Comparison of ENCODE assay signal across 17 cellular contexts in genomic region chr1:33013791-33014190, GRCh38. TPM values are rescaled to one million over a fixed set of nuclear protein-coding genes. Genes with fewer than 3 reads are reported as not detected.
DNase-seq lines count a peak whose midpoint lies in the region; ATAC-seq and TF ChIP-seq lines count a peak whose summit lies in the region.
"Had no signal": no experiment of that assay in that cellular context is flagged by ENCODE, and none has a peak within 500 bp of the region (broad histone marks: within the 10 kb centered on the region; RNA-seq: fewer than 3 reads in every experiment).

No MANE protein-coding gene starts in this region.

- BruUV-seq in Calu3 (replicated peaks; lab: Mats Ljungman, UMichigan) (no TSS peak), PC-9 (replicated peaks; lab: Mats Ljungman, UMichigan) (no TSS peak)

- H3K27ac ChIP-seq in PC-9 (peak overlapping the region; percentile 31; the same call in 1 of the 2 replicates), esophagus (ENCODE audit: low read depth in 2 of 2, low read length in 1 of 2) (peak overlapping the region; percentile 12 to 24), neutrophil (peak overlapping the region; percentile 65)
- no peak overlapping the region for H3K27ac ChIP-seq in CD4-positive, alpha-beta T cell (ENCODE audit: low read depth, low read length)
- H3K27ac ChIP-seq: BLaER1 had no signal

- H4K20me1 ChIP-seq in PC-9 (ENCODE audit: insufficient read depth), result peaks cover 6% of the 10 kb centered on the region; the same call in 1 of the 2 replicates

- no peak overlapping the region for H2AFZ ChIP-seq in PC-9
- H2AFZ ChIP-seq: GM23338 had no signal

- POLR2A ChIA-PET in PC-9 (lab: Charles Lee; ENCODE audit: unreplicated experiment), result interaction anchor here (0.6 kb wide), 1 partner anchor 597 kb away, joined by 6 read pairs; no protein-coding TSS in a partner anchor
- POLR2A ChIA-PET in CD4-positive, alpha-beta T cell (lab: Charles Lee), result no interaction called here

- no peaks in the 10 kb centered on the region for H3K9me3 Mint-ChIP-seq in Calu3 (ENCODE audit: low read depth, unreplicated experiment)
- H3K9me3 Mint-ChIP-seq in CD4-positive, alpha-beta T cell, result no peaks in the 10 kb centered on the region
- H3K9me3 Mint-ChIP-seq: CD8-positive, alpha-beta memory T cell; GM23338; IgD-negative memory B cell had no signal

- H3K27me3 Mint-ChIP-seq in Calu3 (ENCODE audit: unreplicated experiment), result no peaks in the 10 kb centered on the region
- no peaks in the 10 kb centered on the region for H3K27me3 Mint-ChIP-seq in CD4-positive, alpha-beta T cell
- H3K27me3 Mint-ChIP-seq: CD8-positive, alpha-beta memory T cell; IgD-negative memory B cell had no signal

- intact Hi-C loops in Calu3 (cut with micrococcal nuclease; ENCODE audit: unreplicated experiment), result no loop called here
- intact Hi-C loops in PC-9 (cut with micrococcal nuclease; ENCODE audit: unreplicated experiment), result no loop called here
- intact Hi-C loops in CD4-positive, alpha-beta T cell (cut with DNase I, micrococcal nuclease), result no loop called here

- peaks cover 61% of the 10 kb centered on the region for H3K4me1 ChIP-seq in PC-9 (replicated peaks; ENCODE audit: insufficient read depth)
- peaks cover 2 to 10% of the 10 kb centered on the region in 2 donors for H3K4me1 ChIP-seq in esophagus (ENCODE audit: control insufficient read depth in 2 of 2, insufficient read depth in 2 of 2, low read length in 1 of 2)
- H3K4me1 ChIP-seq in neutrophil (ENCODE audit: control insufficient read depth in 1 of 2, insufficient read depth in 1 of 2, low read depth in 1 of 2, low read length in 1 of 2), result peaks cover 21 to 37% of the 10 kb centered on the region in 2 experiments
- H3K4me1 ChIP-seq: BLaER1 had no signal

- no peaks in the 10 kb centered on the region for H3K9me2 ChIP-seq in PC-9 (ENCODE audit: insufficient read depth)

- CTCF ChIA-PET in Calu3 (lab: Charles Lee), result no interaction called here
- CTCF ChIA-PET in PC-9 (lab: Charles Lee), result no interaction called here
- CTCF ChIA-PET in CD4-positive, alpha-beta T cell (lab: Charles Lee), result no interaction called here

- H3K27me3 ChIP-seq in PC-9 (ENCODE audit: insufficient read depth, low read depth) (no peaks in the 10 kb centered on the region), esophagus (ENCODE audit: control insufficient read depth in 1 of 2, insufficient read depth in 2 of 2, low read length in 2 of 2) (no peaks in the 10 kb centered on the region), neutrophil (no peaks in the 10 kb centered on the region)
- H3K27me3 ChIP-seq in CD4-positive, alpha-beta T cell (ENCODE audit: control insufficient read depth, insufficient read depth, low read length), result no peaks in the 10 kb centered on the region
- H3K27me3 ChIP-seq: BLaER1 had no signal

- peak overlapping the region; percentile 52 for H3K4me2 ChIP-seq in PC-9
- H3K4me2 ChIP-seq: BLaER1, GM23338 had no signal

- H3K4me3 ChIP-seq in PC-9, result no peak overlapping the region
- no peak overlapping the region for H3K4me3 ChIP-seq in esophagus (ENCODE audit: low read depth in 1 of 2, low read length in 2 of 2)
- H3K4me3 ChIP-seq in neutrophil (ENCODE audit: low read depth in 1 of 2, low read length in 1 of 2), result no peak overlapping the region
- H3K4me3 ChIP-seq: BLaER1, GM23338 had no signal

- peak overlapping the region; percentile 6 for H3K27ac Mint-ChIP-seq in Calu3 (ENCODE audit: unreplicated experiment)
- H3K27ac Mint-ChIP-seq in CD4-positive, alpha-beta T cell, result no peak overlapping the region
- H3K27ac Mint-ChIP-seq: GM23338, IgD-negative memory B cell had no signal

- 31 to 47% methylated on average over 1 of the region's 1 CpG for WGBS in esophagus, 2 donors

- no peak for DNase-seq in Calu3
- DNase-seq in PC-9, result peak in 1 of 2 experiments; percentile 77
- no peak for DNase-seq in CD4-positive, alpha-beta T cell
- no peak for DNase-seq in NOMO-1 treated with dmso at 0.1 percent for 144 hours (lab: John Stamatoyannopoulos, UW; ENCODE audit: unreplicated experiment)
- DNase-seq: 8988T; CD8-positive, alpha-beta memory T cell; COR-L47; H7 had no signal

- H3K9me3 ChIP-seq in PC-9 (ENCODE audit: insufficient read depth, low read depth), result no peaks in the 10 kb centered on the region
- no peaks in the 10 kb centered on the region for H3K9me3 ChIP-seq in esophagus (ENCODE audit: control insufficient read depth in 2 of 2, insufficient read depth in 1 of 2, low read depth in 1 of 2, low read length in 1 of 2)
- no peaks in the 10 kb centered on the region for H3K9me3 ChIP-seq in neutrophil
- no peaks in the 10 kb centered on the region for H3K9me3 ChIP-seq in CD4-positive, alpha-beta T cell (ENCODE audit: control insufficient read depth, low read length)
- H3K9me3 ChIP-seq: BLaER1 had no signal

- H3K79me2 ChIP-seq in PC-9 (ENCODE audit: low read depth), result no peaks in the 10 kb centered on the region

- H3K36me3 ChIP-seq in PC-9 (ENCODE audit: low read depth) (peaks cover 44% of the 10 kb centered on the region), esophagus (ENCODE audit: control insufficient read depth in 2 of 2, insufficient read depth in 2 of 2, low read length in 1 of 2) (peaks cover 10 to 25% of the 10 kb centered on the region in 2 donors), neutrophil (peaks cover 29% of the 10 kb centered on the region)

- no peak for ATAC-seq in CD4-positive, alpha-beta T cell (ENCODE audit: poor library complexity)
- no peak for ATAC-seq in GM19328 (IDR thresholded peaks at IDR 0.05; ENCODE audit: unreplicated experiment)
- ATAC-seq in HG03520 (IDR thresholded peaks at IDR 0.05; ENCODE audit: unreplicated experiment), result no peak
- ATAC-seq: HepG2 had no signal

- H3F3A ChIP-seq in PC-9 (ENCODE audit: insufficient read depth, low read depth), result peaks cover 60% of the 10 kb centered on the region

- H3K4me1 Mint-ChIP-seq in Calu3 (ENCODE audit: low read depth, unreplicated experiment), result peaks cover 44% of the 10 kb centered on the region
- no peaks in the 10 kb centered on the region for H3K4me1 Mint-ChIP-seq in CD4-positive, alpha-beta T cell (ENCODE audit: low read depth)
- H3K4me1 Mint-ChIP-seq: CD8-positive, alpha-beta memory T cell had no signal

- peaks cover 50% of the 10 kb centered on the region for H3K36me3 Mint-ChIP-seq in Calu3 (ENCODE audit: insufficient read depth, unreplicated experiment)
- peaks cover 82% of the 10 kb centered on the region for H3K36me3 Mint-ChIP-seq in CD4-positive, alpha-beta T cell (ENCODE audit: low read depth)

- TF ChIP-seq CTCF in Calu3 (IDR thresholded peaks at IDR 0.05; ENCODE audit: unreplicated experiment) (no peak), PC-9 (conservative IDR thresholded peaks at IDR 0.05) (no peak), neutrophil (IDR thresholded peaks at IDR 0.05) (no peak)
- TF ChIP-seq CTCF in CD4-positive, alpha-beta T cell (IDR thresholded peaks at IDR 0.05), result no peak

- no peak overlapping the region for H3K4me3 Mint-ChIP-seq in Calu3 (ENCODE audit: low read depth, unreplicated experiment)
- H3K4me3 Mint-ChIP-seq in CD4-positive, alpha-beta T cell, result no peak overlapping the region
- H3K4me3 Mint-ChIP-seq: CD14-positive monocyte; CD8-positive, alpha-beta memory T cell; GM23338; IgD-negative memory B cell had no signal

RNA-seq across cellular contexts. Expression of gene AK2, which starts 22.9 kb away (rescaled TPM):
- total RNA-seq in Calu3 (2022) (226 and 233 TPM in 2 replicates), PC-9 (2021) (191 and 232 TPM in 2 replicates)
- 100 to 1,000 TPM in 1 of 2 donors, 10 to 100 TPM in 1; 63.2 to 106 TPM for polyA plus RNA-seq in esophagus
- 10 to 100 TPM; 25.6 to 30.4 TPM for total RNA-seq in CD4-positive, alpha-beta T cell

RNA-seq across cellular contexts. Expression of gene RNF19B, which starts 49.2 kb away (rescaled TPM):
- total RNA-seq in Calu3 (2022), result 21.5 and 23.2 TPM in 2 replicates
- 25.4 and 25.5 TPM in 2 replicates for total RNA-seq in PC-9 (2021)
- 10 to 100 TPM; 10.7 to 19.9 TPM for polyA plus RNA-seq in esophagus
- 10 to 100 TPM; 33.4 to 37.4 TPM for total RNA-seq in CD4-positive, alpha-beta T cell
